Comparison of ENCODE assay signal across 12 cellular contexts in genomic region chr12:108645686-108646596, GRCh38. TPM values are rescaled to one million over a fixed set of nuclear protein-coding genes. Genes with fewer than 3 reads are reported as not detected.
DNase-seq lines count a peak whose midpoint lies in the region; ATAC-seq and TF ChIP-seq lines count a peak whose summit lies in the region.
"Had no signal": no experiment of that assay in that cellular context is flagged by ENCODE, and none has a peak within 500 bp of the region (broad histone marks: within the 10 kb centered on the region; RNA-seq: fewer than 3 reads in every experiment).

No MANE protein-coding gene starts in this region.

- H3K4me3 ChIP-seq in OCI-LY7 (ENCODE audit: low read depth, low read length, poor library complexity, severe bottlenecking), result no peak overlapping the region
- H3K4me3 ChIP-seq in neural progenitor cell, result no peak overlapping the region

- H3K79me2 ChIP-seq in OCI-LY7 (ENCODE audit: insufficient read depth, low read depth, low read length) (peaks cover 14% of the 10 kb centered on the region; the same call in 1 of the 2 replicates), neural progenitor cell (ENCODE audit: low read depth) (no peaks in the 10 kb centered on the region)

- H3K27me3 ChIP-seq in neural progenitor cell, result no peaks in the 10 kb centered on the region

- H4K20me1 ChIP-seq in OCI-LY7 (ENCODE audit: insufficient read depth, low read length), result no peaks in the 10 kb centered on the region
- H4K20me1 ChIP-seq in neural progenitor cell (ENCODE audit: low read depth), result no peaks in the 10 kb centered on the region

- H3K4me1 Mint-ChIP-seq in neural progenitor cell, result peaks cover 28% of the 10 kb centered on the region

- peaks cover 79% of the 10 kb centered on the region for H3K36me3 ChIP-seq in OCI-LY7 (ENCODE audit: insufficient read depth, low read length)
- peaks cover 4% of the 10 kb centered on the region for H3K36me3 ChIP-seq in neural progenitor cell

- H2AFZ ChIP-seq in OCI-LY7 (ENCODE audit: low read length), result no peak overlapping the region
- no peak overlapping the region for H2AFZ ChIP-seq in neural progenitor cell (replicated peaks)

- no peak overlapping the region for H3K4me3 Mint-ChIP-seq in neural progenitor cell

- BruUV-seq in OCI-LY7 (replicated peaks; lab: Mats Ljungman, UMichigan), result no TSS peak

- H3K9me3 ChIP-seq in OCI-LY7 (ENCODE audit: low read length) (no peaks in the 10 kb centered on the region), neural progenitor cell (ENCODE audit: low read depth) (no peaks in the 10 kb centered on the region)

- intact Hi-C loops in OCI-LY7 (cut with micrococcal nuclease; ENCODE audit: unreplicated experiment), result no loop called here

- CTCF ChIA-PET in OCI-LY7 (lab: Charles Lee; ENCODE audit: unreplicated experiment), result no interaction called here

- peak overlapping the region; percentile 27 for H3K27ac Mint-ChIP-seq in neural progenitor cell

- H3F3A ChIP-seq in neural progenitor cell (ENCODE audit: low read depth), result peaks cover 5% of the 10 kb centered on the region

- DNase-seq in GDM1 (lab: John Stamatoyannopoulos, UW), result peak; percentile 42
- no peak for DNase-seq in OCI-LY7 (ENCODE audit: low spot score)
- no peak for DNase-seq in neural progenitor cell (ENCODE audit: low spot score)
- no peak for DNase-seq in stimulated activated CD4-positive, alpha-beta T cell treated with anti-CD3 and anti-CD28 coated beads, Interleukin-12 subunit alpha, Interleukin-12 subunit beta, amount 100 ng/mL, for 4 hours
- DNase-seq in kidney glomerular epithelial cell (lab: John Stamatoyannopoulos, UW), result no peak
- DNase-seq in COLO668 (lab: John Stamatoyannopoulos, UW; ENCODE audit: unreplicated experiment), result no peak
- no peak for DNase-seq in omental fat pad (ENCODE audit: low spot score)
- DNase-seq: activated CD8-positive, alpha-beta memory T cell treated with anti-CD3 and anti-CD28 coated beads, Interleukin-2, amount 50 U/mL, for 4 hours; cerebellar nuclear complex; NCI-H1417; retina had no signal

- TF ChIP-seq CTCF in OCI-LY7 (conservative IDR thresholded peaks at IDR 0.05; ENCODE audit: low read length) (no peak), neural progenitor cell (IDR thresholded peaks at IDR 0.05) (no peak), omental fat pad (IDR thresholded peaks at IDR 0.05) (no peak)

- H3K4me1 ChIP-seq in OCI-LY7 (ENCODE audit: insufficient read depth, low read length, poor library complexity, severe bottlenecking), result peaks cover 82% of the 10 kb centered on the region
- H3K4me1 ChIP-seq in neural progenitor cell, result no peaks in the 10 kb centered on the region

- peaks cover 2% of the 10 kb centered on the region for H3K27me3 Mint-ChIP-seq in neural progenitor cell (ENCODE audit: insufficient read depth, low read depth)

- no peak overlapping the region for H3K4me2 ChIP-seq in OCI-LY7 (ENCODE audit: low read length)
- no peak overlapping the region for H3K4me2 ChIP-seq in neural progenitor cell

- POLR2A ChIA-PET in OCI-LY7 (lab: Charles Lee), result interaction anchor here (0.6 to 4.1 kb wide), 11 partner anchors 7 to 123 kb away, joined by 3 to 38 read pairs (median 6); partner anchors contain the start of gene SELPLG

- no peaks in the 10 kb centered on the region for H3K9me3 Mint-ChIP-seq in neural progenitor cell

- H3K9me2 ChIP-seq in OCI-LY7 (ENCODE audit: insufficient read depth, low read length), result no peaks in the 10 kb centered on the region

- H3K27ac ChIP-seq in OCI-LY7 (ENCODE audit: low read depth, low read length, poor library complexity, severe bottlenecking) (peak overlapping the region; percentile 31), cingulate gyrus (ENCODE audit: low read depth, low read length) (peak overlapping the region; percentile 34), neural progenitor cell (no peak overlapping the region)

- ATAC-seq in omental fat pad (ENCODE audit: low FRiP score), result no peak

- H3K9ac ChIP-seq in neural progenitor cell, result no peak overlapping the region

- H3K36me3 Mint-ChIP-seq in neural progenitor cell, result peaks cover 48% of the 10 kb centered on the region

RNA-seq across cellular contexts. Expression of gene SELPLG, which starts 12.2 kb away (rescaled TPM):
- 16.9 and 20.0 TPM in 2 replicates for total RNA-seq in OCI-LY7 (2014; rRNA removed; shearing (Covaris generic))
- total RNA-seq in OCI-LY7 (2022) (21.0 and 25.3 TPM in 2 replicates), neural progenitor cell (ENCODE audit: low replicate concordance) (not detected in 2 replicates), omental fat pad (10 to 100 TPM; 12.4 to 45.6 (median 18.3) TPM)

RNA-seq across cellular contexts. Expression of gene TMEM119, which starts 48.1 kb away (rescaled TPM):
- not detected in 2 replicates for total RNA-seq in OCI-LY7 (2014; rRNA removed; shearing (Covaris generic))
- not detected in 2 replicates for total RNA-seq in OCI-LY7 (2022)
- 0.97 and 2.0 TPM in 2 replicates for total RNA-seq in neural progenitor cell (ENCODE audit: low replicate concordance)
- total RNA-seq in omental fat pad, result 10 to 100 TPM in 2 of 4 donors, 1 to 10 TPM in 2; 3.1 to 28.8 (median 8.8) TPM

Comparison
In these comparisons a context has a peak if more than half of its experiments do, and no peak if none do; other contexts are left out.
1. RNA of gene SELPLG, which starts 12.2 kb away (total RNA-seq): 16.9 to 25.3 TPM in OCI-LY7 and 12.4 to 45.6 TPM in omental fat pad; not detected in neural progenitor cell; every median in the first group is over 10 times any median in the second.